In the genomic region with DNA sequence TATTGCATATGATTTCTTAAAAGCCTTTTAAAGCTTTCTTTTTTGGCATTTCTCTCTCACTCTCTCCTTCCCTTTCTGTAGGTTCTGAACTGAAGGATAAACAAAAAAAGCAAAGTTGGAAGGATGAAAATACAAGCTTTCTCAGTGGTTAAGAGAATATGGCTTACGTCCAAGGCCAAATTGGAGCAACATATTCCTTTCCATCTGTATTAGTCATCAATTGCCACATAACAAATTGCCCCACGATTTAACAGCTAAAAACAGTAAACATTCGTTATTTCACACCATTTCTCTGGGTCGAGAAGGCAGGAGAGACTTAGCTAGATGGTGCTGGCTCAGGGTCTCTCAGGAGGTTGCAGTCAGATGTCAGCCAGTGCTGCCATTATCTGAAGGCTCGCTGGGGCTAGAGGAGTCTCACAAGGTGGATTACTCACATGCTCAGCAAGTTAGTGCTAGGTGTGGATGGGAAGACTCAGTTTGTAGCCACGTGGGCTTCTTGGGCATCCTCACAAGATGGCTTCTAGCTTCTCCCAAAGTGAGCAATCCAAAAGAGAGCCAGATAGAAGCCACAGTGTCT, we compare ENCODE assay signal across 1 cellular context.
TF ChIP-seq lines count a peak whose summit lies in the region.

No MANE protein-coding gene starts in this region.

TF ChIP-seq in H1, 55 proteins besides CTCF, POLR2A, EP300 and RAD21:
- TF ChIP-seq CBX5 (IDR thresholded peaks at IDR 0.05; ENCODE audit: low read depth, low read length) (no peak), CHD1 (IDR thresholded peaks at IDR 0.05; ENCODE audit: low read depth, low read length) (no peak), GABPA (IDR thresholded peaks at IDR 0.05; ENCODE audit: borderline replicate concordance, insufficient read depth, low read length) (no peak), NANOG (IDR thresholded peaks at IDR 0.05; ENCODE audit: insufficient read depth, low read depth, low read length, poor library complexity, severe bottlenecking) (no peak), FOSL1 (IDR thresholded peaks at IDR 0.05; ENCODE audit: insufficient read depth, low read depth, low read length) (no peak), POLR2AphosphoS5 (IDR thresholded peaks at IDR 0.05; ENCODE audit: low read depth, low read length) (no peak), BACH1 (IDR thresholded peaks at IDR 0.05; ENCODE audit: low read length) (no peak), TEAD4 (IDR thresholded peaks at IDR 0.05; ENCODE audit: low read depth, low read length) (no peak), EZH2 (IDR thresholded peaks at IDR 0.05; ENCODE audit: low read depth, low read length, severe bottlenecking) (no peak), SIX5 (IDR thresholded peaks at IDR 0.05; ENCODE audit: low read depth, low read length) (no peak), MAFK (IDR thresholded peaks at IDR 0.05; ENCODE audit: low read depth, low read length) (no peak)
- TF ChIP-seq, protein P1, sequence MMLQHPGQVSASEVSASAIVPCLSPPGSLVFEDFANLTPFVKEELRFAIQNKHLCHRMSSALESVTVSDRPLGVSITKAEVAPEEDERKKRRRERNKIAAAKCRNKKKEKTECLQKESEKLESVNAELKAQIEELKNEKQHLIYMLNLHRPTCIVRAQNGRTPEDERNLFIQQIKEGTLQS (IDR thresholded peaks at IDR 0.05; ENCODE audit: insufficient read depth, low read depth, low read length) = no peak
- TF ChIP-seq, protein P2, sequence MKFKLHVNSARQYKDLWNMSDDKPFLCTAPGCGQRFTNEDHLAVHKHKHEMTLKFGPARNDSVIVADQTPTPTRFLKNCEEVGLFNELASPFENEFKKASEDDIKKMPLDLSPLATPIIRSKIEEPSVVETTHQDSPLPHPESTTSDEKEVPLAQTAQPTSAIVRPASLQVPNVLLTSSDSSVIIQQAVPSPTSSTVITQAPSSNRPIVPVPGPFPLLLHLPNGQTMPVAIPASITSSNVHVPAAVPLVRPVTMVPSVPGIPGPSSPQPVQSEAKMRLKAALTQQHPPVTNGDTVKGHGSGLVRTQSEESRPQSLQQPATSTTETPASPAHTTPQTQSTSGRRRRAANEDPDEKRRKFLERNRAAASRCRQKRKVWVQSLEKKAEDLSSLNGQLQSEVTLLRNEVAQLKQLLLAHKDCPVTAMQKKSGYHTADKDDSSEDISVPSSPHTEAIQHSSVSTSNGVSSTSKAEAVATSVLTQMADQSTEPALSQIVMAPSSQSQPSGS (IDR thresholded peaks at IDR 0.05; ENCODE audit: low read length) = no peak
